In the genomic region with DNA sequence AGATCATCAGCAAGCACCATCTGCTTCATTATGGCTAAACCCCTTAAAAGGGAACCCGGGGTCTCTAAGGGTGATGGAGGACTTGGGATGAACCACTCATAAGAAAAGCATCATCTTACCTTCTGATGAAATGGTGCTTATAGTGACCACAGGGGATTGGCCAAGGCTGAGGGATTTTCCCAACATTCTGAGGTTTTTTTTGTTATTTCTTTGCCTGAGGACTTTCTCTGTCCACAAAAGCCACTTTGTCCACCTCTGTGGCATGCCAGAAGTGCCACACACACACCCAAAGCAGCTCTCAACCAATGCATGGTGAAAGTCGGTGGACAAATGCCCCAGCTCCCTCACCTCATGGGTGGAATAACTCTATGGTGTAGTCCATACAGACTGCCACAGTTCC, we compare ENCODE assay signal across 22 cellular contexts.
"Had no signal": no experiment of that assay in that cellular context is flagged by ENCODE, and none has a peak within 500 bp of the region (broad histone marks: within the 10 kb centered on the region; RNA-seq: fewer than 3 reads in every experiment).

No MANE protein-coding gene starts in this region.

- H3K9me3 ChIP-seq: lower lobe of right lung, mucosa of descending colon, neutrophil, pancreas, right lobe of liver, suprapubic skin, thyroid gland, vagina had no signal

- ATAC-seq: effector memory CD8-positive, alpha-beta T cell; left ventricle myocardium superior; lower lobe of right lung; mucosa of descending colon; natural killer cell treated with Interleukin-12 subunit alpha and Interleukin-12 subunit beta and Interleukin-15 and Interleukin-18, amount 100 ng/mL, for 72 hours; pancreas; right lobe of liver; stimulated activated naive CD8-positive, alpha-beta T cell treated with anti-CD3 and anti-CD28 coated beads, Interleukin-15, amount 100 ng/mL, for 72 hours had no signal

- H3K27me3 ChIP-seq: pancreas, right lobe of liver, suprapubic skin, thyroid gland, vagina had no signal

- H3K4me3 ChIP-seq: lower lobe of right lung, mucosa of descending colon, pancreas, right lobe of liver, smooth muscle cell, suprapubic skin, thyroid gland, vagina had no signal

- H3K36me3 ChIP-seq: lower lobe of right lung, neutrophil, pancreas, right lobe of liver, suprapubic skin, thyroid gland, vagina had no signal

- H3K4me1 ChIP-seq: lower lobe of right lung, pancreas, right lobe of liver, suprapubic skin, thyroid gland, vagina had no signal

- DNase-seq: cortex of kidney; effector memory CD8-positive, alpha-beta T cell; hypothalamus; immature natural killer cell; left ventricle myocardium superior; lower lobe of right lung; mucosa of descending colon; naive B cell; pancreas; right lobe of liver; stimulated activated CD4-positive, alpha-beta T cell treated with anti-CD3 and anti-CD28 coated beads, Interleukin-12 subunit alpha, Interleukin-12 subunit beta, amount 100 ng/mL, for 4 hours; stimulated activated CD4-positive, alpha-beta T cell treated with anti-CD3 and anti-CD28 coated beads, Interleukin-1b, Interleukin-23, amount 100 ng/mL, for 48 hours; stimulated activated CD4-positive, alpha-beta T cell treated with anti-CD3 and anti-CD28 coated beads, Interleukin-4, amount 100 ng/mL, for 1 hour; stimulated activated CD8-positive, alpha-beta memory T cell treated with anti-CD3 and anti-CD28 coated beads, Interleukin-4, amount 100 ng/mL, for 48 hours; stimulated activated naive CD4-positive, alpha-beta T cell; stimulated activated naive CD8-positive, alpha-beta T cell treated with anti-CD3 and anti-CD28 coated beads, Interleukin-15, amount 100 ng/mL, for 72 hours; thyroid gland had no signal

- H3K27ac ChIP-seq: lower lobe of right lung, neutrophil, pancreas, right lobe of liver, suprapubic skin, thyroid gland, vagina had no signal

- H3K4me2 ChIP-seq: smooth muscle cell had no signal
